Comparison of ENCODE assay signal across 8 cellular contexts in genomic region chr11:30346068-30346688, GRCh38. TPM values are rescaled to one million over a fixed set of nuclear protein-coding genes. Genes with fewer than 3 reads are reported as not detected.
A peak's percentile ranks its signal among the peaks of the same experiment; 100 is the strongest.
DNase-seq lines count a peak whose midpoint lies in the region; ATAC-seq, FAIRE-seq and TF ChIP-seq lines count a peak whose summit lies in the region.

No MANE protein-coding gene starts in this region.

- no peaks in the 10 kb centered on the region for H4K20me1 ChIP-seq in keratinocyte (ENCODE audit: control insufficient read depth, extremely low read depth, insufficient read depth, low read length)

- H3K4me1 ChIP-seq in keratinocyte (ENCODE audit: control insufficient read depth, extremely low read depth, insufficient read depth, low read length): no peaks in the 10 kb centered on the region
- H3K4me1 ChIP-seq in upper lobe of right lung: no peaks in the 10 kb centered on the region

- peak; percentile 38 for TF ChIP-seq CTCF in AG04449 (IDR thresholded peaks at IDR 0.05; ENCODE audit: insufficient read depth, low read length, missing control alignments)
- TF ChIP-seq CTCF in GM12875 (IDR thresholded peaks at IDR 0.05; ENCODE audit: borderline replicate concordance, insufficient read depth, low read depth, low read length): peak; percentile 29; the same call in 1 of the 2 replicates
- TF ChIP-seq CTCF in keratinocyte (optimal IDR thresholded peaks at IDR 0.05 in 1 of 3, IDR thresholded peaks at IDR 0.05 in 1 of 3, conservative IDR thresholded peaks at IDR 0.05 in 1 of 3; ENCODE audit: extremely low read depth in 1 of 3, insufficient read depth in 2 of 3, low read length in 3 of 3): peak in 2 of 3 experiments; percentile 26 to 28
- TF ChIP-seq CTCF in upper lobe of right lung (IDR thresholded peaks at IDR 0.05): peak; percentile 67

- H3K4me3 ChIP-seq in AG04449 (ENCODE audit: low read depth, low read length) (no peak overlapping the region), GM12875 (ENCODE audit: low read depth, low read length) (no peak overlapping the region), keratinocyte (ENCODE audit: control insufficient read depth in 2 of 3, extremely low read depth in 1 of 3, insufficient read depth in 2 of 3, low read depth in 1 of 3, low read length in 3 of 3) (no peak overlapping the region), upper lobe of right lung (no peak overlapping the region)

- H3K36me3 ChIP-seq in keratinocyte (ENCODE audit: control insufficient read depth in 2 of 2, extremely low read depth in 1 of 2, insufficient read depth in 2 of 2, low read length in 2 of 2): no peaks in the 10 kb centered on the region
- no peaks in the 10 kb centered on the region for H3K36me3 ChIP-seq in upper lobe of right lung

- H3K4me2 ChIP-seq in keratinocyte (ENCODE audit: control insufficient read depth, extremely low read depth, insufficient read depth, low read depth, low read length): no peak overlapping the region

- intact Hi-C loops in upper lobe of right lung (cut with DNase I): loop anchor here (5.0 kb wide), 1 partner anchor 571 kb away; no protein-coding TSS in a partner anchor

- no peaks in the 10 kb centered on the region for H3K9me3 ChIP-seq in keratinocyte (ENCODE audit: control insufficient read depth, low read depth, low read length)
- no peaks in the 10 kb centered on the region for H3K9me3 ChIP-seq in upper lobe of right lung

- H2AFZ ChIP-seq in keratinocyte (ENCODE audit: control insufficient read depth, low read length): no peak overlapping the region

- H3K9me1 ChIP-seq in keratinocyte (ENCODE audit: control insufficient read depth, extremely low read depth, insufficient read depth, low read length): no peaks in the 10 kb centered on the region

- no peaks in the 10 kb centered on the region for H3K79me2 ChIP-seq in keratinocyte (ENCODE audit: control insufficient read depth, insufficient read depth, low read length)

- ATAC-seq in upper lobe of right lung: peak; percentile 53
- ATAC-seq in HG02571 (IDR thresholded peaks at IDR 0.05; ENCODE audit: unreplicated experiment): no peak
- ATAC-seq in GM21717 (IDR thresholded peaks at IDR 0.05; ENCODE audit: unreplicated experiment): no peak

- no peak for FAIRE-seq in keratinocyte (lab: Jason Lieb, UNC)

- H3K9ac ChIP-seq in keratinocyte (ENCODE audit: control insufficient read depth, extremely low read depth, insufficient read depth, low read length): no peak overlapping the region

- DNase-seq in AG04449 (ENCODE audit: low read depth, low spot score) (no peak), NCI-H2171 treated with DMSO at 0.1 percent for 48 hours (lab: John Stamatoyannopoulos, UW) (peak; percentile 80), astrocyte of the hippocampus (ENCODE audit: low read depth, low spot score) (peak; percentile 75), keratinocyte (ENCODE audit: low read depth, low spot score) (no peak), upper lobe of right lung (no peak)

- dilution Hi-C loops in keratinocyte (cut with MboI; ENCODE audit: extremely low pct_ligation_motif_present, low sequenced_read_pairs): no loop called here

- H3K27ac ChIP-seq in keratinocyte (ENCODE audit: control insufficient read depth, insufficient read depth, low read length) (no peak overlapping the region), upper lobe of right lung (no peak overlapping the region)

- POLR2A ChIA-PET in AG04449 (lab: Yijun Ruan, JAX): no interaction called here

- H3K27me3 ChIP-seq in keratinocyte (ENCODE audit: control insufficient read depth, extremely low read depth, insufficient read depth, low read length) (no peaks in the 10 kb centered on the region), upper lobe of right lung (no peaks in the 10 kb centered on the region)

- CTCF ChIA-PET in AG04449 (lab: Yijun Ruan, JAX): interaction anchor here (0.9 to 3.3 kb wide), 10 partner anchors 9 to 574 kb away, joined by 3 to 43 read pairs (median 8); no protein-coding TSS in a partner anchor

RNA-seq across cellular contexts. Expression of gene ARL14EP, which starts 23.3 kb away (rescaled TPM):
- 13.4 to 32.6 TPM (median 24.2 TPM) in 3 replicates for polyA plus RNA-seq in keratinocyte
- 11.1 TPM for polyA plus RNA-seq in keratinocyte (2011; ENCODE audit: low read depth)
- 13.4 and 36.8 TPM in 2 replicates for polyA plus RNA-seq in keratinocyte (2011; cell fraction: cytosol; rRNA removed)
- polyA plus RNA-seq in keratinocyte (2011; cell fraction: nucleus; rRNA removed): 19.6 and 26.7 TPM in 2 replicates
- 14.7 and 16.7 TPM in 2 replicates for polyA plus RNA-seq in keratinocyte (2012; ENCODE audit: low replicate concordance)
- 4.0 to 23.4 TPM (median 6.1 TPM) in 3 replicates for polyA minus RNA-seq in keratinocyte
- 8.1 TPM for polyA minus RNA-seq in keratinocyte (2011; cell fraction: cytosol; rRNA and poly(A)+ RNA removed)
- 7.5 and 16.0 TPM in 2 replicates for polyA minus RNA-seq in keratinocyte (2011; cell fraction: nucleus; rRNA and poly(A)+ RNA removed)
- 21.6 TPM for total RNA-seq in upper lobe of right lung

Comparison
In these comparisons a context has a peak if more than half of its experiments do, and no peak if none do; other contexts are left out.
1. DNase-seq: peak in NCI-H2171 treated with DMSO at 0.1 percent for 48 hours (single experiment) and astrocyte of the hippocampus (single experiment); none in AG04449 (single experiment), keratinocyte (single experiment) and upper lobe of right lung (single experiment).
2. Peak in every context shown above with its lines, with median percentiles within 50 percentile points of each other: CTCF ChIP-seq.